8 cellular contexts compared by ENCODE assay signal in the genomic region with DNA sequence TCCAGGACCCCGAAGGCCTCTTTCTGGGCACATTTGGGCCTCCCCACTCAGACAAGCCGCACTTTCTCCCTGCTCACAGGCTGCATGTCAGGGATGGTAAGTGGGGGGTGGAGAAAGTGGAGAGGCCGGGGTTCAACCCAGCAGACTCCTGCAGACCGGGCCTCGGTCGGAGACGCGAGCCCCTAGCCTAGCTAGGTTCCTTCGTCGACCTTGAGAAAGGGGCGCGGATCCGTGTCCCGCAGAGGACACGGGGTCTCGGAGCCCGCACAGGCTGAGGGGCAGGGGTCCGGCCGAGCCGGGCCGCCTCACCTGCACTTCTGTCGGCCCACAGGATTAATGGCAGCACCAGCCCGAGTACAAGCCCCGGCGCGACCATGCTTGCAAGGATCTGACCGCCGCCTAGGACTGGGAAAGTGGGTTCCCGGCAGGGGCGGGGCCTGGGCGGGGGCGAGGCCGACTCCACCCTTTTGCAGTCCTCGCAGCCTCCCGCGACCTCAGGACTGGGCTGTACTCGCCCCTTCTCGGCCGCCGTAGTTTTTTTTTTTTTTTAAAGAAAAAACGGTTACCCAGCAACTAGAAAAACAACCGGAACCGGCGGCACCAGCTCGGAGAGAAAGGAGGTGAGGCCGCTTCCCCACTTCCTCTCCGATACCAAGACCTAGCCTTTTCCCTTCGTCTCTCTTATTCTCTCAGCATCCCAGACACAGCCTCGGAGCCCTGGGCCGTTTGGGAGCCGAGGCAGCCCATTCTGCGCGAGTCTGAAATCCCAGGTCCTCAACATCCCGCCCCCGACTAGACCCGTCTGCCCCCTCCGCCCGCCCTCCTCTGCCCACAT. TPM values are rescaled to one million over a fixed set of nuclear protein-coding genes. Genes with fewer than 3 reads are reported as not detected.
DNase-seq lines count a peak whose midpoint lies in the region; ATAC-seq, FAIRE-seq and TF ChIP-seq lines count a peak whose summit lies in the region.

A gene with protein sequence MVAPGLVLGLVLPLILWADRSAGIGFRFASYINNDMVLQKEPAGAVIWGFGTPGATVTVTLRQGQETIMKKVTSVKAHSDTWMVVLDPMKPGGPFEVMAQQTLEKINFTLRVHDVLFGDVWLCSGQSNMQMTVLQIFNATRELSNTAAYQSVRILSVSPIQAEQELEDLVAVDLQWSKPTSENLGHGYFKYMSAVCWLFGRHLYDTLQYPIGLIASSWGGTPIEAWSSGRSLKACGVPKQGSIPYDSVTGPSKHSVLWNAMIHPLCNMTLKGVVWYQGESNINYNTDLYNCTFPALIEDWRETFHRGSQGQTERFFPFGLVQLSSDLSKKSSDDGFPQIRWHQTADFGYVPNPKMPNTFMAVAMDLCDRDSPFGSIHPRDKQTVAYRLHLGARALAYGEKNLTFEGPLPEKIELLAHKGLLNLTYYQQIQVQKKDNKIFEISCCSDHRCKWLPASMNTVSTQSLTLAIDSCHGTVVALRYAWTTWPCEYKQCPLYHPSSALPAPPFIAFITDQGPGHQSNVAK (minus strand): TSS at position 407 of the 835 bp plus-strand sequence. CDS start 31 bp downstream, at position 376.
A gene (plus strand): TSS at position 572 of the 835 bp plus-strand sequence. CDS start 1,361 bp downstream, outside the sequence.

- peaks cover 30% of the 10 kb centered on the region for H3K4me1 ChIP-seq in ACC112 (ENCODE audit: control insufficient read depth, insufficient read depth, low read length, unreplicated experiment)
- peaks cover 0 to 9% of the 10 kb centered on the region in 2 donors for H3K4me1 ChIP-seq in small intestine (ENCODE audit: control insufficient read depth in 2 of 2, insufficient read depth in 1 of 2, low read depth in 1 of 2, low read length in 1 of 2)

- FAIRE-seq in small intestine (lab: Jason Lieb, UNC): no peak

- H3K36me3 ChIP-seq in ACC112 (ENCODE audit: insufficient read depth, low read length) (no peaks in the 10 kb centered on the region; the same call in 1 of the 2 replicates), small intestine (ENCODE audit: control insufficient read depth in 2 of 2, insufficient read depth in 2 of 2, low read length in 2 of 2) (no peaks in the 10 kb centered on the region)

- ATAC-seq in GM18861 (IDR thresholded peaks at IDR 0.05; ENCODE audit: unreplicated experiment): peak; percentile 58
- peak; percentile 92 for ATAC-seq in HG03095 (IDR thresholded peaks at IDR 0.05; ENCODE audit: unreplicated experiment)
- ATAC-seq in activated B cell treated with CpG ODN at 0.5 μM for 24 hours (ENCODE audit: low read depth): peak; percentile 91

- intact Hi-C loops in activated B cell treated with CpG ODN at 0.5 μM for 24 hours (cut with micrococcal nuclease): loop anchor here (1.0 to 5.0 kb wide), 12 partner anchors 51 to 1213 kb away; a partner anchor contains a TSS

- WGBS in small intestine, 3 donors: 0 to 1% (median 0%) methylated on average over 51 to 58 of the region's 58 CpGs

- H3K27me3 ChIP-seq in ACC112 (ENCODE audit: insufficient read depth, low read length) (no peaks in the 10 kb centered on the region), small intestine (ENCODE audit: control insufficient read depth in 2 of 2, insufficient read depth in 2 of 2, low read length in 2 of 2) (no peaks in the 10 kb centered on the region)

- CTCF ChIA-PET in activated B cell treated with CpG ODN at 0.5 μM for 24 hours (lab: Charles Lee): interaction anchor here (0.6 to 1.4 kb wide), 8 partner anchors 65 to 166 kb away, joined by 3 to 5 read pairs (median 3); a partner anchor contains a TSS

- peak within 1 kb of the TSS; percentile 95 for H3K27ac Mint-ChIP-seq in activated B cell treated with CpG ODN at 0.5 μM for 24 hours

- H3K4me3 ChIP-seq in ACC112 (ENCODE audit: low read depth, low read length) (peak within 1 kb of the TSS; percentile 95), small intestine (ENCODE audit: low read depth in 1 of 2, low read length in 2 of 2) (peak within 1 kb of the TSS; percentile 86 to 92)

- H2AFZ ChIP-seq in ACC112 (ENCODE audit: low read length, unreplicated experiment): peak within 1 kb of the TSS; percentile 92

- no peak for TF ChIP-seq CTCF in activated B cell treated with CpG ODN at 0.5 μM for 24 hours (IDR thresholded peaks at IDR 0.05)

- no peaks in the 10 kb centered on the region for H3K27me3 Mint-ChIP-seq in activated B cell treated with CpG ODN at 0.5 μM for 24 hours

- H3K27ac ChIP-seq in ACC112 (ENCODE audit: low read depth, low read length) (peak within 1 kb of the TSS; percentile 87), caudate nucleus (ENCODE audit: low read depth, low read length) (peak within 1 kb of the TSS; percentile 71), small intestine (ENCODE audit: low read depth in 1 of 2, low read length in 1 of 2) (peak within 1 kb of the TSS; percentile 91 to 95)

- no peaks in the 10 kb centered on the region for H3K9me3 ChIP-seq in small intestine (ENCODE audit: control insufficient read depth, low read depth)

- peaks cover 27% of the 10 kb centered on the region for H3K4me1 Mint-ChIP-seq in activated B cell treated with CpG ODN at 0.5 μM for 24 hours

- H3K36me3 Mint-ChIP-seq in activated B cell treated with CpG ODN at 0.5 μM for 24 hours (ENCODE audit: low read depth): peaks cover 2% of the 10 kb centered on the region

- DNase-seq in NCI-H2227 (lab: John Stamatoyannopoulos, UW; ENCODE audit: unreplicated experiment) (peak; percentile 92), activated B cell treated with CpG ODN at 0.5 μM for 24 hours (peak; percentile 82), caudate nucleus (lab: John Stamatoyannopoulos, UW) (peak in 60 of 61 donors; percentile 32 to 92 (median 80)), iPS-NIHi7 (ENCODE audit: extremely low spot score) (peak; percentile 99), small intestine (peak; percentile 94)

- H3K9me3 Mint-ChIP-seq in activated B cell treated with CpG ODN at 0.5 μM for 24 hours: no peaks in the 10 kb centered on the region

- POLR2A ChIA-PET in activated B cell treated with CpG ODN at 0.5 μM for 24 hours (lab: Charles Lee): interaction anchor here (0.6 to 2.5 kb wide), 13 partner anchors 50 to 127 kb away, joined by 3 to 24 read pairs (median 7); a partner anchor contains a TSS

- peaks cover 3% of the 10 kb centered on the region for H3K79me2 ChIP-seq in ACC112 (ENCODE audit: control insufficient read depth, insufficient read depth, low read length, unreplicated experiment)

- peak within 1 kb of the TSS; percentile 92 for H3K4me3 Mint-ChIP-seq in activated B cell treated with CpG ODN at 0.5 μM for 24 hours

RNA-seq across cellular contexts. Expression of the first gene that starts in this region (rescaled TPM):
- 2.6 and 3.4 TPM in 2 replicates for total RNA-seq in activated B cell treated with CpG ODN at 0.5 μM for 24 hours
- 10 to 100 TPM in 2 of 3 donors, 1 to 10 TPM in 1; 4.1 to 43.0 (median 12.1) TPM for polyA plus RNA-seq in small intestine

RNA-seq across cellular contexts. Expression of the second gene that starts in this region (rescaled TPM):
- total RNA-seq in activated B cell treated with CpG ODN at 0.5 μM for 24 hours: 1.2 and 1.6 TPM in 2 replicates
- polyA plus RNA-seq in small intestine: 1 to 10 TPM; 3.2 to 9.8 (median 7.2) TPM

Comparison
In these comparisons a context has a peak if more than half of its experiments do, and no peak if none do; other contexts are left out.
1. Peak in every context shown above with its lines: DNase-seq, ATAC-seq, H3K4me3 ChIP-seq and H3K27ac ChIP-seq.